8 cellular contexts compared by ENCODE assay signal in genomic region chr6:118895241-118895561, GRCh38. TPM values are rescaled to one million over a fixed set of nuclear protein-coding genes. Genes with fewer than 3 reads are reported as not detected.
DNase-seq lines count a peak whose midpoint lies in the region; ATAC-seq and TF ChIP-seq lines count a peak whose summit lies in the region.

No MANE protein-coding gene starts in this region.

- peak overlapping the region; percentile 85 for H3K4me3 ChIP-seq in epithelial cell of proximal tubule (ENCODE audit: low read depth, low read length)

- TF ChIP-seq POLR2A in GM10847 (IDR thresholded peaks at IDR 0.05; ENCODE audit: extremely low read depth, insufficient read length), result peak; percentile 3

- ATAC-seq in GM21737 (IDR thresholded peaks at IDR 0.05; ENCODE audit: unreplicated experiment), result no peak
- no peak for ATAC-seq in GM19328 (IDR thresholded peaks at IDR 0.05; ENCODE audit: unreplicated experiment)

- TF ChIP-seq CTCF in epithelial cell of proximal tubule (conservative IDR thresholded peaks at IDR 0.05; ENCODE audit: low read depth, low read length), result no peak

- DNase-seq in OCI-M1 (lab: John Stamatoyannopoulos, UW) (peak; percentile 62), epithelial cell of proximal tubule (ENCODE audit: low read depth) (no peak), pons (ENCODE audit: low spot score) (peak; percentile 43), C1 segment of cervical spinal cord (lab: John Stamatoyannopoulos, UW) (no peak), NCI-H748 (lab: John Stamatoyannopoulos, UW; ENCODE audit: unreplicated experiment) (no peak)

RNA-seq across cellular contexts. Expression of gene ASF1A, which starts 1.2 kb away (rescaled TPM):
- total RNA-seq in epithelial cell of proximal tubule, result 7.6 and 21.8 TPM in 2 replicates

RNA-seq across cellular contexts. Expression of gene MCM9, which starts 39.8 kb away (rescaled TPM):
- 9.6 and 15.5 TPM in 2 replicates for total RNA-seq in epithelial cell of proximal tubule

Comparison
In these comparisons a context has a peak if more than half of its experiments do, and no peak if none do; other contexts are left out.
1. DNase-seq: peak in OCI-M1 (single experiment) and pons (single experiment); none in epithelial cell of proximal tubule (single experiment), C1 segment of cervical spinal cord (0 of 14) and NCI-H748 (single experiment).